8 cellular contexts compared by ENCODE assay signal in genomic region chr18:48947583-48947982, GRCh38. TPM values are rescaled to one million over a fixed set of nuclear protein-coding genes. Genes with fewer than 3 reads are reported as not detected.
A peak's percentile ranks its signal among the peaks of the same experiment; 100 is the strongest.
DNase-seq lines count a peak whose midpoint lies in the region; ATAC-seq lines count a peak whose summit lies in the region.

No MANE protein-coding gene starts in this region.

- H3K9me3 Mint-ChIP-seq in T-helper 2 cell treated with Interferon-gamma antibody and Interleukin-4, amounts not matched to agents 5 μg/mL and 100 μg/mL, for 36 hours: no peaks in the 10 kb centered on the region
- no peaks in the 10 kb centered on the region for H3K9me3 Mint-ChIP-seq in activated naive CD8-positive, alpha-beta T cell treated with anti-CD3 and anti-CD28 coated beads for 36 hours
- H3K9me3 Mint-ChIP-seq in stimulated activated naive B cell treated with anti-CD40 and anti-IgM and Interleukin-4, amounts not matched to agents 10 μg/mL and 1 μg/mL and 100 μg/mL, for 72 hours: no peaks in the 10 kb centered on the region

- peaks cover 2% of the 10 kb centered on the region for H3K27me3 Mint-ChIP-seq in T-helper 2 cell treated with Interferon-gamma antibody and Interleukin-4, amounts not matched to agents 5 μg/mL and 100 μg/mL, for 36 hours (ENCODE audit: low read depth)
- peaks cover 11% of the 10 kb centered on the region for H3K27me3 Mint-ChIP-seq in activated naive CD8-positive, alpha-beta T cell treated with anti-CD3 and anti-CD28 coated beads for 36 hours
- H3K27me3 Mint-ChIP-seq in stimulated activated naive B cell treated with anti-CD40 and anti-IgM and Interleukin-4, amounts not matched to agents 10 μg/mL and 1 μg/mL and 100 μg/mL, for 72 hours: no peaks in the 10 kb centered on the region

- ATAC-seq in stimulated activated naive B cell treated with anti-CD40 and anti-IgM and Interleukin-4, amounts not matched to agents 10 μg/mL and 1 μg/mL and 100 μg/mL, for 72 hours (replicated peaks): no peak
- ATAC-seq in GM21528 (IDR thresholded peaks at IDR 0.05; ENCODE audit: low FRiP score, unreplicated experiment) (no peak), HG02623 (IDR thresholded peaks at IDR 0.05; ENCODE audit: unreplicated experiment) (no peak)

- H3K4me3 Mint-ChIP-seq in T-helper 2 cell treated with Interferon-gamma antibody and Interleukin-4, amounts not matched to agents 5 μg/mL and 100 μg/mL, for 36 hours: peak overlapping the region; percentile 92
- peak overlapping the region; percentile 94 for H3K4me3 Mint-ChIP-seq in activated naive CD8-positive, alpha-beta T cell treated with anti-CD3 and anti-CD28 coated beads for 36 hours
- peak overlapping the region; percentile 96 to 97 for H3K4me3 Mint-ChIP-seq in stimulated activated naive B cell treated with anti-CD40 and anti-IgM and Interleukin-4, amounts not matched to agents 10 μg/mL and 1 μg/mL and 100 μg/mL, for 72 hours

- DNase-seq in T-helper 2 cell treated with Interferon-gamma antibody and Interleukin-4, amounts not matched to agents 5 μg/mL and 100 μg/mL, for 36 hours (ENCODE audit: low spot score): no peak
- DNase-seq in T-helper 2 cell (no peak), iris pigment epithelial cell (ENCODE audit: low read depth) (peak; percentile 32), HPDE6-E6E7 (ENCODE audit: extremely low spot score) (no peak)
- DNase-seq in activated naive CD8-positive, alpha-beta T cell treated with anti-CD3 and anti-CD28 coated beads for 36 hours: no peak
- DNase-seq in stimulated activated naive B cell treated with anti-CD40 and anti-IgM and Interleukin-4, amounts not matched to agents 10 μg/mL and 1 μg/mL and 100 μg/mL, for 72 hours: no peak

- H3K4me1 Mint-ChIP-seq in T-helper 2 cell treated with Interferon-gamma antibody and Interleukin-4, amounts not matched to agents 5 μg/mL and 100 μg/mL, for 36 hours (ENCODE audit: low read depth): peaks cover 53% of the 10 kb centered on the region
- H3K4me1 Mint-ChIP-seq in activated naive CD8-positive, alpha-beta T cell treated with anti-CD3 and anti-CD28 coated beads for 36 hours: peaks cover 53% of the 10 kb centered on the region
- H3K4me1 Mint-ChIP-seq in stimulated activated naive B cell treated with anti-CD40 and anti-IgM and Interleukin-4, amounts not matched to agents 10 μg/mL and 1 μg/mL and 100 μg/mL, for 72 hours: peaks cover 31 to 61% of the 10 kb centered on the region in 2 donors

- H3K36me3 Mint-ChIP-seq in T-helper 2 cell treated with Interferon-gamma antibody and Interleukin-4, amounts not matched to agents 5 μg/mL and 100 μg/mL, for 36 hours (ENCODE audit: low read depth): peaks cover 64% of the 10 kb centered on the region
- peaks cover 48% of the 10 kb centered on the region for H3K36me3 Mint-ChIP-seq in activated naive CD8-positive, alpha-beta T cell treated with anti-CD3 and anti-CD28 coated beads for 36 hours
- peaks cover 50 to 61% of the 10 kb centered on the region in 2 donors for H3K36me3 Mint-ChIP-seq in stimulated activated naive B cell treated with anti-CD40 and anti-IgM and Interleukin-4, amounts not matched to agents 10 μg/mL and 1 μg/mL and 100 μg/mL, for 72 hours

- H3K27ac Mint-ChIP-seq in T-helper 2 cell treated with Interferon-gamma antibody and Interleukin-4, amounts not matched to agents 5 μg/mL and 100 μg/mL, for 36 hours: no peak overlapping the region
- H3K27ac Mint-ChIP-seq in activated naive CD8-positive, alpha-beta T cell treated with anti-CD3 and anti-CD28 coated beads for 36 hours: no peak overlapping the region
- peak overlapping the region; percentile 75 for H3K27ac Mint-ChIP-seq in stimulated activated naive B cell treated with anti-CD40 and anti-IgM and Interleukin-4, amounts not matched to agents 10 μg/mL and 1 μg/mL and 100 μg/mL, for 72 hours

RNA-seq across cellular contexts. Expression of gene SMAD7, which starts 3.2 kb away (rescaled TPM):
- 1 to 10 TPM; 9.0 to 9.4 TPM for total RNA-seq in activated naive CD8-positive, alpha-beta T cell treated with anti-CD3 and anti-CD28 coated beads for 36 hours
